Comparison of ENCODE assay signal across 1 cellular context in the genomic region with DNA sequence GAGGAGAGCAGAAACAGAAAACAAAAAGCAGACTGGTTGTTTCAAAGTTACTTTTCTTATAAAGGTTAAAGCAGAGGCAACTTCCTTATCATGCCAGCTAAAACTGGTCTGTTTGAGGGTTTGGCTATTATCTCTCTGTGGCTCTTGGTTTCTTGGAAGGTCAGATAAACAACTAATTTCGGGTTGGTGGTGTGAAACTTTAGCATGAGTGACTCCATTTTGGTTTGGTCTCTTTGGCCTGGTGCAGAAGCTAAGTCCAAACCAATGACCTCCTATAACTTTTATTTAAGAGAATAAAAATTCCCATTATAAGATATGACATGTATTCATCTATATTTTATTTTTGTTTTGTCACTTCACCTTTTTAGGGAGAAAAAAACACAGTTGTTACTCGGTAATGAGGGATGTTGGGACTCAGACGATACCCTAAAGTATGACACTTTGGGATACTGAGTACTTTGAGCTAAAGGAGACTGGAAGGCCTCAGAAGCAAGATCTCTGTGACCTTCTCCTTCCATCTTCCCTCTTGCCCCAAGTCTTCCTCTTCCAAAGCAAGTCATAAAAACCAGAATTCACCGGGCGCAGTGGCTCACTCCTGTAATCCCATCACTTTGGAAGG.
TF ChIP-seq lines count a peak whose summit lies in the region.

No MANE protein-coding gene starts in this region.

TF ChIP-seq in GM12878, 131 proteins besides CTCF, POLR2A, EP300 and RAD21:
- TF ChIP-seq, protein P1, sequence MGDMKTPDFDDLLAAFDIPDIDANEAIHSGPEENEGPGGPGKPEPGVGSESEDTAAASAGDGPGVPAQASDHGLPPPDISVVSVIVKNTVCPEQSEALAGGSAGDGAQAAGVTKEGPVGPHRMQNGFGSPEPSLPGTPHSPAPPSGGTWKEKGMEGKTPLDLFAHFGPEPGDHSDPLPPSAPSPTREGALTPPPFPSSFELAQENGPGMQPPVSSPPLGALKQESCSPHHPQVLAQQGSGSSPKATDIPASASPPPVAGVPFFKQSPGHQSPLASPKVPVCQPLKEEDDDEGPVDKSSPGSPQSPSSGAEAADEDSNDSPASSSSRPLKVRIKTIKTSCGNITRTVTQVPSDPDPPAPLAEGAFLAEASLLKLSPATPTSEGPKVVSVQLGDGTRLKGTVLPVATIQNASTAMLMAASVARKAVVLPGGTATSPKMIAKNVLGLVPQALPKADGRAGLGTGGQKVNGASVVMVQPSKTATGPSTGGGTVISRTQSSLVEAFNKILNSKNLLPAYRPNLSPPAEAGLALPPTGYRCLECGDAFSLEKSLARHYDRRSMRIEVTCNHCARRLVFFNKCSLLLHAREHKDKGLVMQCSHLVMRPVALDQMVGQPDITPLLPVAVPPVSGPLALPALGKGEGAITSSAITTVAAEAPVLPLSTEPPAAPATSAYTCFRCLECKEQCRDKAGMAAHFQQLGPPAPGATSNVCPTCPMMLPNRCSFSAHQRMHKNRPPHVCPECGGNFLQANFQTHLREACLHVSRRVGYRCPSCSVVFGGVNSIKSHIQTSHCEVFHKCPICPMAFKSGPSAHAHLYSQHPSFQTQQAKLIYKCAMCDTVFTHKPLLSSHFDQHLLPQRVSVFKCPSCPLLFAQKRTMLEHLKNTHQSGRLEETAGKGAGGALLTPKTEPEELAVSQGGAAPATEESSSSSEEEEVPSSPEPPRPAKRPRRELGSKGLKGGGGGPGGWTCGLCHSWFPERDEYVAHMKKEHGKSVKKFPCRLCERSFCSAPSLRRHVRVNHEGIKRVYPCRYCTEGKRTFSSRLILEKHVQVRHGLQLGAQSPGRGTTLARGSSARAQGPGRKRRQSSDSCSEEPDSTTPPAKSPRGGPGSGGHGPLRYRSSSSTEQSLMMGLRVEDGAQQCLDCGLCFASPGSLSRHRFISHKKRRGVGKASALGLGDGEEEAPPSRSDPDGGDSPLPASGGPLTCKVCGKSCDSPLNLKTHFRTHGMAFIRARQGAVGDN (IDR thresholded peaks at IDR 0.05), result peak; percentile 88
- no peak for TF ChIP-seq NR2F1 (conservative IDR thresholded peaks at IDR 0.05)
- peak; percentile 95 for TF ChIP-seq ZNF592 (IDR thresholded peaks at IDR 0.05)
- no peak for TF ChIP-seq RELB (IDR thresholded peaks at IDR 0.05; ENCODE audit: low read depth)
- 0 out of 2 replicates have a peak, but pooled peaks have one; percentile 10 for TF ChIP-seq YY1 (IDR thresholded peaks at IDR 0.05; ENCODE audit: low read depth, low read length)
